Comparison of ENCODE assay signal across 18 cellular contexts in the genomic region with DNA sequence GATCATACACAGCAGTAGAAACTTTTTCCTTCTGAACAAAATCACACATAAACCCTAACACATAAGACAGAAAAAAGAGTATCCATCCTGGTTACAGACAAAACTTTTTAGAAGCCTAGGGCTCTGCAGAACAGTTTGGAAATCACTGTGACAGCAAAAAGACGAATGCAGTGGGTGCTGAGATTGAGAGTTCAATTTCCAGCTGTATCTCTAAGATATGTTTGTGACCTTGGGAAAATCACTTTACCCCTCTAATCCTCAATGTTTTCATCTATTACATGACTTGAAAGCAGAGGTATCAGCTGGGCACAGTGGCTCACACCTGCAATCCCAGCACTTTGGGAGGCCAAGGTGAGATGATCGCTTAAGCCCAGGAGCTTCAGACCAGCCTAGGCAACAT.
"Had no signal": no experiment of that assay in that cellular context is flagged by ENCODE, and none has a peak within 500 bp of the region (broad histone marks: within the 10 kb centered on the region; RNA-seq: fewer than 3 reads in every experiment).

No MANE protein-coding gene starts in this region.

- H3K9me3 Mint-ChIP-seq: activated CD4-positive, alpha-beta T cell treated with anti-CD3 and anti-CD28 coated beads, Interleukin-2, amount 10 ng/mL, durations not matched to agents 7 days and 5 days; activated naive CD8-positive, alpha-beta T cell treated with anti-CD3 and anti-CD28 coated beads, Interleukin-2, amount 10 ng/mL, durations not matched to agents 7 days and 5 days; activated T-helper 1 cell treated with anti-CD3 and anti-CD28 coated beads, Interleukin-12 subunit alpha, Interleukin-12 subunit beta, Interleukin-2, Interleukin-4 antibody, amounts not matched to agents 30 ng/mL and 10 ng/mL and 1 ng/mL, durations not matched to agents 14 hours and 24 hours and 36 hours had no signal

- H3K27ac Mint-ChIP-seq: activated CD4-positive, alpha-beta T cell treated with anti-CD3 and anti-CD28 coated beads, Interleukin-2, amount 10 ng/mL, durations not matched to agents 7 days and 5 days; activated naive CD8-positive, alpha-beta T cell treated with anti-CD3 and anti-CD28 coated beads, Interleukin-2, amount 10 ng/mL, durations not matched to agents 7 days and 5 days; activated T-helper 1 cell treated with anti-CD3 and anti-CD28 coated beads, Interleukin-12 subunit alpha, Interleukin-12 subunit beta, Interleukin-2, Interleukin-4 antibody, amounts not matched to agents 30 ng/mL and 10 ng/mL and 1 ng/mL, durations not matched to agents 14 hours and 24 hours and 36 hours had no signal

- H3K27me3 Mint-ChIP-seq: activated CD4-positive, alpha-beta T cell treated with anti-CD3 and anti-CD28 coated beads, Interleukin-2, amount 10 ng/mL, durations not matched to agents 7 days and 5 days; activated naive CD8-positive, alpha-beta T cell treated with anti-CD3 and anti-CD28 coated beads, Interleukin-2, amount 10 ng/mL, durations not matched to agents 7 days and 5 days had no signal

- FAIRE-seq: small intestine had no signal

- H3K4me1 Mint-ChIP-seq: activated CD4-positive, alpha-beta T cell treated with anti-CD3 and anti-CD28 coated beads, Interleukin-2, amount 10 ng/mL, durations not matched to agents 7 days and 5 days had no signal

- DNase-seq: activated CD4-positive, alpha-beta T cell treated with anti-CD3 and anti-CD28 coated beads, Interleukin-2, amount 10 ng/mL, durations not matched to agents 7 days and 5 days; activated gamma-delta T cell treated with Interleukin-2 at 50 U/mL for 16 hours; activated naive CD8-positive, alpha-beta T cell treated with anti-CD3 and anti-CD28 coated beads, Interleukin-2, amount 10 ng/mL, durations not matched to agents 7 days and 5 days; amygdala; foreskin melanocyte; glutamatergic neuron; left ventricle myocardium inferior; mammary epithelial cell; ovary; right lobe of liver; SK-N-SH; small intestine; stimulated activated CD4-positive, alpha-beta T cell treated with anti-CD3 and anti-CD28 coated beads, Interleukin-15, amount 100 ng/mL, for 24 hours; stimulated activated CD4-positive, alpha-beta T cell treated with anti-CD3 and anti-CD28 coated beads, Interleukin-2, amount 100 ng/mL, for 48 hours; T-helper 1 cell; upper lobe of right lung had no signal

- ATAC-seq: activated CD4-positive, CD25-positive, alpha-beta regulatory T cell treated with anti-CD3 and anti-CD28 coated beads, Interleukin-2, amount 50 U/mL, for 24 hours; right lobe of liver; upper lobe of right lung had no signal

- H3K4me3 Mint-ChIP-seq: activated CD4-positive, alpha-beta T cell treated with anti-CD3 and anti-CD28 coated beads, Interleukin-2, amount 10 ng/mL, durations not matched to agents 7 days and 5 days; activated naive CD8-positive, alpha-beta T cell treated with anti-CD3 and anti-CD28 coated beads, Interleukin-2, amount 10 ng/mL, durations not matched to agents 7 days and 5 days; activated T-helper 1 cell treated with anti-CD3 and anti-CD28 coated beads, Interleukin-12 subunit alpha, Interleukin-12 subunit beta, Interleukin-2, Interleukin-4 antibody, amounts not matched to agents 30 ng/mL and 10 ng/mL and 1 ng/mL, durations not matched to agents 14 hours and 24 hours and 36 hours had no signal
